ENCODE assay signal across 10 cellular contexts in the genomic region with DNA sequence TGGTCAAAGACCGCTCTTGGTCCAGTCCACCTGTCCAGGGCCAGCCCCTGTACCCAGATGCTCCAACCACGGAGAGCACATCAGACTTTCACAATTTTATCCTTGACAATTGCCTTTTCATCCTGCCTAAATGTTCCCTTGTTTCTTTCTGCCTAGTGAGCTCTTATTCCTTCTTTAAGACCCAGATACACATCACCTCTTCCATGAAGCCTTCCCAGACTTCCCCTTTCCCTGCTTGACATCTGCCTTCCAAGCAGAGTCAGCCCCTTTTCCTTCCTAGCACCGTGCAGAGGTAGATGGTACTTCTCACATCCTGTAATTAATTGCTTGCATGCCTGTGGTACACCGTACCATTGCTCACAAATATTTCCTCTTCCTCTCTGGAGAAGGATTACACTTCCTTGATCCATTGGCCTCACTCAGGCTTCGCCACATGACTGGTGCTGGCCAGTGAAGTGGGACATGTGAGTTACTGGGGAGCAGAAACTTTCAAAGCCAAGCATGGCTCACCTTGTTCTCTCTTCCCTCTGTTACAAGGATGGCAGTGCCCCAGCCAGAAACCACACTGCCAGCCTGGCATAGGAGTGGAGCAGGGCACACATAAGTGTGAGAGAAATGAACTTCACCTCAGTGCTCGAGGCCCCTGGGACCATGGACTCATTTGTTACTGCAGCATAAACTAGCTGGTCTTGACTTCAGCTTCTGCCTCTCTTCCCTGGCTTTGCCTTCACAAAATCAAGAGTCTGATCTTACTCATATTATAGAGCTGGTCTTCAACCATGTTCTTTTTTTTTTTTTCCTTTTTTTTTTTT. TPM values are rescaled to one million over a fixed set of nuclear protein-coding genes. Genes with fewer than 3 reads are reported as not detected.
DNase-seq lines count a peak whose midpoint lies in the region; ATAC-seq, FAIRE-seq and TF ChIP-seq lines count a peak whose summit lies in the region.
"Had no signal": no experiment of that assay in that cellular context is flagged by ENCODE, and none has a peak within 500 bp of the region (broad histone marks: within the 10 kb centered on the region; RNA-seq: fewer than 3 reads in every experiment).

No MANE protein-coding gene starts in this region.

- no peak overlapping the region for H3K9ac ChIP-seq in OCI-LY3 (ENCODE audit: low read length)

- no peaks in the 10 kb centered on the region for H3K36me3 Mint-ChIP-seq in osteocyte (ENCODE audit: unreplicated experiment)

- DNase-seq in GM12891 (ENCODE audit: insufficient read length, low spot score) = no peak
- no peak for DNase-seq in coronary artery (ENCODE audit: low spot score)
- no peak for DNase-seq in osteocyte (ENCODE audit: extremely low spot score, unreplicated experiment)
- no peak for DNase-seq in T-helper 9 cell
- no peak for DNase-seq in Peyer's patch
- DNase-seq: activated CD4-positive, CD25-positive, alpha-beta regulatory T cell had no signal

- ATAC-seq in GM19023 (IDR thresholded peaks at IDR 0.05; ENCODE audit: unreplicated experiment) (no peak), HG03442 (IDR thresholded peaks at IDR 0.05; ENCODE audit: unreplicated experiment) (no peak)

- H3K4me1 ChIP-seq in OCI-LY3 (ENCODE audit: low read length) (peaks cover 8% of the 10 kb centered on the region), Peyer's patch (peaks cover 0 to 11% (median 3%) of the 10 kb centered on the region in 4 donors)

- no peaks in the 10 kb centered on the region for H3K9me3 Mint-ChIP-seq in osteocyte (ENCODE audit: unreplicated experiment)

- H3K9me3 ChIP-seq in OCI-LY3 (ENCODE audit: insufficient read depth, low read length) = no peaks in the 10 kb centered on the region
- H3K9me3 ChIP-seq in Peyer's patch = no peaks in the 10 kb centered on the region
- H3K9me3 ChIP-seq: heart left ventricle had no signal

- H3K27me3 ChIP-seq in OCI-LY3 (ENCODE audit: low read depth, low read length) = peaks cover 39% of the 10 kb centered on the region
- H3K27me3 ChIP-seq in Peyer's patch = no peaks in the 10 kb centered on the region

- H3K4me3 Mint-ChIP-seq in osteocyte (ENCODE audit: unreplicated experiment) = peak overlapping the region; percentile 59

- no peaks in the 10 kb centered on the region for H3K79me2 ChIP-seq in OCI-LY3 (ENCODE audit: low read length)

- peak; percentile 62 for FAIRE-seq in GM12891 (lab: Jason Lieb, UNC)

- TF ChIP-seq CTCF in OCI-LY3 (IDR thresholded peaks at IDR 0.05; ENCODE audit: low read depth, low read length) = no peak
- TF ChIP-seq CTCF in coronary artery (IDR thresholded peaks at IDR 0.05) = no peak
- TF ChIP-seq CTCF in osteocyte (IDR thresholded peaks at IDR 0.05) = no peak
- TF ChIP-seq CTCF in Peyer's patch (IDR thresholded peaks at IDR 0.05) = no peak

- peaks cover 23% of the 10 kb centered on the region for H3K4me1 Mint-ChIP-seq in osteocyte (ENCODE audit: unreplicated experiment)

- no peak overlapping the region for H2AFZ ChIP-seq in OCI-LY3 (ENCODE audit: low read depth, low read length)

- TF ChIP-seq POLR2A in GM12891 (IDR thresholded peaks at IDR 0.05; ENCODE audit: low read depth, low read length) = no peak
- TF ChIP-seq POLR2A in Peyer's patch (IDR thresholded peaks at IDR 0.05) = no peak

- H3K4me2 ChIP-seq in OCI-LY3 (ENCODE audit: low read length) = peak overlapping the region; percentile 57

- H3K27me3 Mint-ChIP-seq in osteocyte (ENCODE audit: unreplicated experiment) = peaks cover 5% of the 10 kb centered on the region

- H3K4me3 ChIP-seq in OCI-LY3 (ENCODE audit: low read length) (peak overlapping the region; percentile 75; the same call in 1 of the 2 replicates), coronary artery (peak overlapping the region; percentile 76), Peyer's patch (peak overlapping the region in 1 of 4 donors; percentile 26)

- H3K36me3 ChIP-seq in OCI-LY3 (replicated peaks; ENCODE audit: low read depth, low read length) (no peaks in the 10 kb centered on the region), Peyer's patch (no peaks in the 10 kb centered on the region)
- H3K36me3 ChIP-seq: heart left ventricle had no signal

- no peak overlapping the region for H3K27ac Mint-ChIP-seq in osteocyte (ENCODE audit: unreplicated experiment)

- H4K20me1 ChIP-seq in OCI-LY3 (ENCODE audit: insufficient read depth, low read length) = no peaks in the 10 kb centered on the region

- H3K27ac ChIP-seq in OCI-LY3 (ENCODE audit: low read length) (no peak overlapping the region), coronary artery (peak overlapping the region in 1 of 2 donors; percentile 82), Peyer's patch (no peak overlapping the region)

TF ChIP-seq in GM12891, 5 proteins besides CTCF, POLR2A, EP300 and RAD21:
- no peak for TF ChIP-seq PAX5 (IDR thresholded peaks at IDR 0.05; ENCODE audit: insufficient read depth, low read length, severe bottlenecking)
- no peak for TF ChIP-seq POLR2AphosphoS5 (IDR thresholded peaks at IDR 0.05; ENCODE audit: low read depth, low read length)
- no peak for TF ChIP-seq SPI1 (IDR thresholded peaks at IDR 0.05; ENCODE audit: low read depth, low read length)
- no peak for TF ChIP-seq POU2F2 (IDR thresholded peaks at IDR 0.05; ENCODE audit: low read depth, low read length)
- TF ChIP-seq TAF1 (IDR thresholded peaks at IDR 0.05; ENCODE audit: low read depth, low read length) = no peak
TF ChIP-seq in GM12891: peak in this region for 0.

RNA-seq across cellular contexts. Expression of a gene that starts 44.0 kb away (rescaled TPM):
- polyA plus RNA-seq in GM12891 (2012; ENCODE audit: low read depth, missing spikeins) = not detected
- not detected in 2 replicates for total RNA-seq in osteocyte
- total RNA-seq in Peyer's patch = not detected
- total RNA-seq: heart left ventricle had no signal
- polyA plus RNA-seq: heart left ventricle had no signal

RNA-seq across cellular contexts. Expression of a gene that starts 52.8 kb away (rescaled TPM):
- 0.05 TPM for polyA plus RNA-seq in GM12891 (2012; ENCODE audit: low read depth, missing spikeins)
- total RNA-seq in osteocyte = not detected in 2 replicates
- total RNA-seq in Peyer's patch = 1 to 10 TPM in 2 of 4 donors, under 1 TPM in 2; 0.54 to 3.3 (median 1.7) TPM
